11 cellular contexts compared by ENCODE assay signal in the genomic region with DNA sequence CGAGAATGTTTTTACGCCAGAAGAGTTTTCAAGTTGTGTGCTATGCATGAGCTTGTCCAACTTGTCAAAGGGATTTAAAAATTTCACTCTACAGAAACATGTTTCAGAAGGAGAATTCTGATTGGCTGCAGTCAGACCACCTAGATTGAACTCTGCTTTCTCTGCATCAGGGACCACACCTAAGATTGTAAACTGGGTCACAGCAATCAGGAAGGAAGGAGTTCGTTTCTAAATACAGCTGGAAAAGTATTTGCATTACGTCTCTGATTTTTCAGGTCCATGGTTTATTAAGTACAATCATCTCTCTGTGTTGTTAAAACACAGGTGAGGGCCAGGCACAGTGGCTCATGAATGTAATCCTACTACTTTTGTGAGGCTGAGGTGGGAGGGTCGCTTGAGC. TPM values are rescaled to one million over a fixed set of nuclear protein-coding genes. Genes with fewer than 3 reads are reported as not detected.
DNase-seq lines count a peak whose midpoint lies in the region; TF ChIP-seq lines count a peak whose summit lies in the region.
"Had no signal": no experiment of that assay in that cellular context is flagged by ENCODE, and none has a peak within 500 bp of the region (broad histone marks: within the 10 kb centered on the region; RNA-seq: fewer than 3 reads in every experiment).

No MANE protein-coding gene starts in this region.

- no peaks in the 10 kb centered on the region for H3K27me3 Mint-ChIP-seq in CD8-positive, alpha-beta memory T cell

- no peak overlapping the region for H4K91ac ChIP-seq in trophoblast cell (ENCODE audit: low read depth, low read length)

- peaks cover 77 to 87% (median 80%) of the 10 kb centered on the region in 3 donors for H3K4me1 Mint-ChIP-seq in CD8-positive, alpha-beta memory T cell

- H4K8ac ChIP-seq in trophoblast cell (ENCODE audit: low read depth, low read length) = no peak overlapping the region

- H3K9me3 Mint-ChIP-seq in CD8-positive, alpha-beta memory T cell = no peaks in the 10 kb centered on the region
- H3K9me3 Mint-ChIP-seq: activated T-helper 2 cell treated with anti-CD3 and anti-CD28 coated beads, Interferon-gamma antibody, Interleukin-2, Interleukin-4, amounts not matched to agents 10 μg/mL and 5 μg/mL and 100 μg/mL, durations not matched to agents 14 hours and 24 hours and 36 hours; endodermal cell had no signal

- H3K4me3 Mint-ChIP-seq in CD8-positive, alpha-beta memory T cell = peak overlapping the region; percentile 88 to 100 (median 98)
- H3K4me3 Mint-ChIP-seq: endodermal cell had no signal

- peaks cover 2% of the 10 kb centered on the region for H3K79me1 ChIP-seq in trophoblast cell (ENCODE audit: low read length)

- no peak overlapping the region for H2BK12ac ChIP-seq in trophoblast cell (ENCODE audit: low read length)

- 70% methylated on average over 5 of the region's 5 CpGs for WGBS in hepatocyte (ENCODE audit: low lambda C conversion rate, missing lambda C conversion rate)
- WGBS in trophoblast cell (ENCODE audit: extremely low coverage, insufficient coverage, insufficient read length) = no CpG with 5 or more reads among the region's 5 CpGs

- peaks cover 70% of the 10 kb centered on the region for H3K4me1 ChIP-seq in CD8-positive, alpha-beta memory T cell (ENCODE audit: insufficient read depth, low read length)
- H3K4me1 ChIP-seq in SJCRH30 (peaks cover 40% of the 10 kb centered on the region), hepatocyte (ENCODE audit: insufficient read depth) (peaks cover 38% of the 10 kb centered on the region), skeletal muscle tissue (ENCODE audit: control insufficient read depth in 3 of 3, insufficient read depth in 3 of 3, low read length in 3 of 3) (peaks cover 36 to 77% (median 47%) of the 10 kb centered on the region in 3 donors), trophoblast cell (ENCODE audit: control insufficient read depth in 1 of 2, insufficient read depth in 2 of 2, low read length in 2 of 2) (peaks cover 20 to 28% of the 10 kb centered on the region in 2 experiments)

- H3K9me2 ChIP-seq in hepatocyte (replicated peaks; ENCODE audit: insufficient read depth) = no peaks in the 10 kb centered on the region

- peak overlapping the region; percentile 49 for H3K4me3 ChIP-seq in CD8-positive, alpha-beta memory T cell (ENCODE audit: low read length)
- H3K4me3 ChIP-seq in SJCRH30 = no peak overlapping the region
- H3K4me3 ChIP-seq in hepatocyte = no peak overlapping the region
- no peak overlapping the region for H3K4me3 ChIP-seq in skeletal muscle tissue (ENCODE audit: low read length in 3 of 3)
- H3K4me3 ChIP-seq in trophoblast cell (ENCODE audit: low read depth, low read length) = no peak overlapping the region

- H3K27ac ChIP-seq in CD8-positive, alpha-beta memory T cell (ENCODE audit: low read depth, low read length) = peak overlapping the region; percentile 60
- peak overlapping the region; percentile 29 for H3K27ac ChIP-seq in SJCRH30
- H3K27ac ChIP-seq in hepatocyte = no peak overlapping the region
- H3K27ac ChIP-seq in skeletal muscle tissue (ENCODE audit: low read depth, low read length) = peak overlapping the region; percentile 58
- no peak overlapping the region for H3K27ac ChIP-seq in trophoblast cell (ENCODE audit: low read depth, low read length)

- H3K36me3 Mint-ChIP-seq in CD8-positive, alpha-beta memory T cell = peaks cover 11 to 73% (median 31%) of the 10 kb centered on the region in 3 donors

- TF ChIP-seq CTCF in hepatocyte (IDR thresholded peaks at IDR 0.05; ENCODE audit: poor library complexity) = no peak

- H3K27ac Mint-ChIP-seq in CD8-positive, alpha-beta memory T cell = peak overlapping the region; percentile 88 to 100 (median 94)
- H3K27ac Mint-ChIP-seq: activated T-helper 2 cell treated with anti-CD3 and anti-CD28 coated beads, Interferon-gamma antibody, Interleukin-2, Interleukin-4, amounts not matched to agents 10 μg/mL and 5 μg/mL and 100 μg/mL, durations not matched to agents 14 hours and 24 hours and 36 hours had no signal

- CTCF ChIA-PET in CD8-positive, alpha-beta memory T cell (lab: Charles Lee) = interaction anchor here (1.1 to 10.2 kb wide), 4 partner anchors 21 to 146 kb away, joined by 3 to 105 read pairs (median 43); no protein-coding TSS in a partner anchor

- H3K79me2 ChIP-seq in hepatocyte = peaks cover 62% of the 10 kb centered on the region
- peaks cover 2% of the 10 kb centered on the region for H3K79me2 ChIP-seq in trophoblast cell (ENCODE audit: control insufficient read depth, insufficient read depth, low read length, poor library complexity)

- peak overlapping the region; percentile 89 for H3K4me2 ChIP-seq in hepatocyte
- no peak overlapping the region for H3K4me2 ChIP-seq in trophoblast cell (ENCODE audit: low read length)

- POLR2A ChIA-PET in CD8-positive, alpha-beta memory T cell (lab: Charles Lee) = interaction anchor here (1.6 kb wide), 1 partner anchor 27 kb away, joined by 3 read pairs; no protein-coding TSS in a partner anchor

- no peaks in the 10 kb centered on the region for H3K9me3 ChIP-seq in CD8-positive, alpha-beta memory T cell (ENCODE audit: low read length)
- H3K9me3 ChIP-seq in SJCRH30 (replicated peaks) = no peaks in the 10 kb centered on the region
- no peaks in the 10 kb centered on the region for H3K9me3 ChIP-seq in hepatocyte (ENCODE audit: low read depth)
- no peaks in the 10 kb centered on the region for H3K9me3 ChIP-seq in skeletal muscle tissue (ENCODE audit: control insufficient read depth in 3 of 3, low read length in 3 of 3)
- H3K9me3 ChIP-seq in trophoblast cell (ENCODE audit: insufficient read depth, low read depth, low read length) = no peaks in the 10 kb centered on the region

- H3K14ac ChIP-seq in trophoblast cell (ENCODE audit: low read length) = no peak overlapping the region

- no peak for DNase-seq in CD8-positive, alpha-beta memory T cell
- DNase-seq in SJCRH30 = no peak
- DNase-seq in hepatocyte (ENCODE audit: low spot score) = no peak
- no peak for DNase-seq in C1 segment of cervical spinal cord (lab: John Stamatoyannopoulos, UW)
- DNase-seq in stimulated activated CD4-positive, alpha-beta T cell treated with anti-CD3 and anti-CD28 coated beads, Interleukin-2, amount 100 ng/mL, for 24 hours = no peak
- no peak for DNase-seq in trophoblast cell
- DNase-seq: endodermal cell, GF-D8, NCI-H2227 treated with DMSO at 0.1 percent for 48 hours had no signal

- peaks cover 4% of the 10 kb centered on the region for H4K20me1 ChIP-seq in hepatocyte (ENCODE audit: insufficient read depth, poor library complexity, severe bottlenecking)

- H3K18ac ChIP-seq in trophoblast cell (ENCODE audit: low read length) = no peak overlapping the region

- no peak overlapping the region for H2BK120ac ChIP-seq in trophoblast cell (ENCODE audit: insufficient read depth, low read length, poor library complexity)

- H2AK5ac ChIP-seq in trophoblast cell (ENCODE audit: low read length) = no peak overlapping the region

- H4K12ac ChIP-seq in trophoblast cell (ENCODE audit: low read depth, low read length) = no peak overlapping the region

- H3K27me3 ChIP-seq in CD8-positive, alpha-beta memory T cell (ENCODE audit: insufficient read depth, low read length, poor library complexity, severe bottlenecking) = no peaks in the 10 kb centered on the region
- no peaks in the 10 kb centered on the region for H3K27me3 ChIP-seq in SJCRH30
- H3K27me3 ChIP-seq in hepatocyte = no peaks in the 10 kb centered on the region
- no peaks in the 10 kb centered on the region for H3K27me3 ChIP-seq in skeletal muscle tissue (ENCODE audit: control insufficient read depth in 3 of 3, insufficient read depth in 3 of 3, low read length in 3 of 3)
- no peaks in the 10 kb centered on the region for H3K27me3 ChIP-seq in trophoblast cell (ENCODE audit: insufficient read depth, low read length)

- peaks cover 28% of the 10 kb centered on the region for H3K36me3 ChIP-seq in CD8-positive, alpha-beta memory T cell (ENCODE audit: insufficient read depth, low read length)
- H3K36me3 ChIP-seq in SJCRH30 = peaks cover 4% of the 10 kb centered on the region; the same call in 1 of the 2 replicates
- no peaks in the 10 kb centered on the region for H3K36me3 ChIP-seq in hepatocyte (replicated peaks; ENCODE audit: insufficient read depth, low read depth)
- peaks cover 12 to 23% (median 15%) of the 10 kb centered on the region in 3 donors for H3K36me3 ChIP-seq in skeletal muscle tissue (ENCODE audit: control insufficient read depth in 3 of 3, insufficient read depth in 3 of 3, low read length in 3 of 3)
- H3K36me3 ChIP-seq in trophoblast cell (ENCODE audit: control insufficient read depth in 1 of 2, insufficient read depth in 2 of 2, low read length in 2 of 2) = peaks cover 4 to 14% of the 10 kb centered on the region in 2 experiments

- H3K23ac ChIP-seq in trophoblast cell (ENCODE audit: low read length) = no peak overlapping the region

- H2AFZ ChIP-seq in hepatocyte (no peak overlapping the region), trophoblast cell (ENCODE audit: insufficient read depth, low read length, poor library complexity) (no peak overlapping the region)

- H2BK5ac ChIP-seq in trophoblast cell (ENCODE audit: low read depth, low read length, poor library complexity) = no peak overlapping the region

- no peak overlapping the region for H3K4ac ChIP-seq in trophoblast cell (ENCODE audit: low read depth, low read length)

- no peak overlapping the region for H3K9ac ChIP-seq in skeletal muscle tissue (ENCODE audit: low read depth in 1 of 3, low read length in 3 of 3)
- no peak overlapping the region for H3K9ac ChIP-seq in trophoblast cell (ENCODE audit: low read length)

RNA-seq across cellular contexts. Expression of a gene that starts 5.7 kb away (rescaled TPM):
- 10 to 100 TPM; 22.2 to 25.0 TPM for total RNA-seq in CD8-positive, alpha-beta memory T cell
- polyA plus RNA-seq in CD8-positive, alpha-beta memory T cell = 240 TPM
- 17.7 and 21.4 TPM in 2 replicates for total RNA-seq in SJCRH30 (2014; rRNA removed; shearing (Covaris generic))
- total RNA-seq in hepatocyte = 57.8 and 79.1 TPM in 2 replicates
- polyA plus RNA-seq in hepatocyte = 101 and 103 TPM in 2 replicates
- 6.8 TPM for total RNA-seq in skeletal muscle tissue
- polyA plus RNA-seq in trophoblast cell (2013) = 63.7 and 67.6 TPM in 2 replicates

Comparison
In these comparisons a context has a peak if more than half of its experiments do, and no peak if none do; other contexts are left out.
1. H3K27ac ChIP-seq: peak in CD8-positive, alpha-beta memory T cell (single experiment), SJCRH30 (single experiment) and skeletal muscle tissue (single experiment); none in hepatocyte (single experiment) and trophoblast cell (single experiment).